Comparison of ENCODE assay signal across 21 cellular contexts in genomic region chr2:10834300-10834699, GRCh38. TPM values are rescaled to one million over a fixed set of nuclear protein-coding genes. Genes with fewer than 3 reads are reported as not detected.
A peak's percentile ranks its signal among the peaks of the same experiment; 100 is the strongest.
DNase-seq lines count a peak whose midpoint lies in the region; ATAC-seq, FAIRE-seq and TF ChIP-seq lines count a peak whose summit lies in the region.
"Had no signal": no experiment of that assay in that cellular context is flagged by ENCODE, and none has a peak within 500 bp of the region (broad histone marks: within the 10 kb centered on the region; RNA-seq: fewer than 3 reads in every experiment).

No MANE protein-coding gene starts in this region.

- H3K27me3 ChIP-seq in pancreas: no peaks in the 10 kb centered on the region
- H3K27me3 ChIP-seq: Peyer's patch had no signal

- no peaks in the 10 kb centered on the region for H3K36me3 ChIP-seq in pancreas
- H3K36me3 ChIP-seq: Peyer's patch had no signal

- FAIRE-seq in pancreas (lab: Jason Lieb, UNC): no peak
- FAIRE-seq: GM12891 had no signal

- H3K4me3 ChIP-seq in pancreas: no peak overlapping the region
- H3K4me3 ChIP-seq: Peyer's patch had no signal

- whole genome bisulfite sequencing in pancreas, 2 donors: 74 to 89% methylated on average over 4 of the region's 4 CpGs

- peak; percentile 61 for DNase-seq in NCI-H2029 (lab: John Stamatoyannopoulos, UW)
- no peak for DNase-seq in NCI-H2029 treated with DMSO at 0.1 percent for 48 hours (lab: John Stamatoyannopoulos, UW)
- peak; percentile 42 for DNase-seq in NCI-H510A (lab: John Stamatoyannopoulos, UW)
- DNase-seq in astrocyte of the hippocampus (ENCODE audit: low read depth, low spot score): peak; percentile 68
- peak; percentile 19 for DNase-seq in retina
- DNase-seq in pancreas: no peak
- DNase-seq in activated CD4-positive, alpha-beta T cell treated with anti-CD3 and anti-CD28 coated beads, Interleukin-2, amount 50 U/mL, for 48 hours: no peak
- DNase-seq: C1 segment of cervical spinal cord, DMS153, HCEC 1CT, KG1, NCI-H1105 treated with DMSO at 0.1 percent for 48 hours, NCI-H2081, NCI-H345, NCI-H748 treated with DMSO at 0.1 percent for 48 hours, Peyer's patch, SHP77 had no signal

- H3K4me1 ChIP-seq in pancreas: peaks cover 0 to 8% (median 0%) of the 10 kb centered on the region in 3 donors

- no peak for TF ChIP-seq CTCF in pancreas (IDR thresholded peaks at IDR 0.05)

- ATAC-seq in pancreas (no peak), HG03457 (IDR thresholded peaks at IDR 0.05; ENCODE audit: unreplicated experiment) (no peak)

- intact Hi-C loops in pancreas (cut with DNase I): loop anchor here in 2 of 3 donors (5.0 to 10.0 kb wide), 2 partner anchors 288 to 291 kb away; no protein-coding TSS in a partner anchor

- no peaks in the 10 kb centered on the region for H3K9me3 ChIP-seq in pancreas
- H3K9me3 ChIP-seq: Peyer's patch had no signal

- no peak overlapping the region for H3K27ac ChIP-seq in pancreas
- H3K27ac ChIP-seq: 22Rv1, HL-60, Peyer's patch had no signal

RNA-seq across cellular contexts. Expression of gene PDIA6, which starts 21.7 kb away (rescaled TPM):
- 100 to 1,000 TPM in 5 of 6 donors, 10 to 100 TPM in 1; 86.5 to 201 (median 152) TPM for total RNA-seq in pancreas
- polyA plus RNA-seq in pancreas: 10 to 100 TPM; 33.7 to 96.0 TPM

Comparison
In these comparisons a context has a peak if more than half of its experiments do, and no peak if none do; other contexts are left out.
1. DNase-seq: peak in NCI-H2029 (single experiment), NCI-H510A (single experiment), astrocyte of the hippocampus (single experiment) and retina (single experiment); none in NCI-H2029 treated with DMSO at 0.1 percent for 48 hours (single experiment), pancreas (0 of 6) and activated CD4-positive, alpha-beta T cell treated with anti-CD3 and anti-CD28 coated beads, Interleukin-2, amount 50 U/mL, for 48 hours (0 of 2).